In the genomic region with DNA sequence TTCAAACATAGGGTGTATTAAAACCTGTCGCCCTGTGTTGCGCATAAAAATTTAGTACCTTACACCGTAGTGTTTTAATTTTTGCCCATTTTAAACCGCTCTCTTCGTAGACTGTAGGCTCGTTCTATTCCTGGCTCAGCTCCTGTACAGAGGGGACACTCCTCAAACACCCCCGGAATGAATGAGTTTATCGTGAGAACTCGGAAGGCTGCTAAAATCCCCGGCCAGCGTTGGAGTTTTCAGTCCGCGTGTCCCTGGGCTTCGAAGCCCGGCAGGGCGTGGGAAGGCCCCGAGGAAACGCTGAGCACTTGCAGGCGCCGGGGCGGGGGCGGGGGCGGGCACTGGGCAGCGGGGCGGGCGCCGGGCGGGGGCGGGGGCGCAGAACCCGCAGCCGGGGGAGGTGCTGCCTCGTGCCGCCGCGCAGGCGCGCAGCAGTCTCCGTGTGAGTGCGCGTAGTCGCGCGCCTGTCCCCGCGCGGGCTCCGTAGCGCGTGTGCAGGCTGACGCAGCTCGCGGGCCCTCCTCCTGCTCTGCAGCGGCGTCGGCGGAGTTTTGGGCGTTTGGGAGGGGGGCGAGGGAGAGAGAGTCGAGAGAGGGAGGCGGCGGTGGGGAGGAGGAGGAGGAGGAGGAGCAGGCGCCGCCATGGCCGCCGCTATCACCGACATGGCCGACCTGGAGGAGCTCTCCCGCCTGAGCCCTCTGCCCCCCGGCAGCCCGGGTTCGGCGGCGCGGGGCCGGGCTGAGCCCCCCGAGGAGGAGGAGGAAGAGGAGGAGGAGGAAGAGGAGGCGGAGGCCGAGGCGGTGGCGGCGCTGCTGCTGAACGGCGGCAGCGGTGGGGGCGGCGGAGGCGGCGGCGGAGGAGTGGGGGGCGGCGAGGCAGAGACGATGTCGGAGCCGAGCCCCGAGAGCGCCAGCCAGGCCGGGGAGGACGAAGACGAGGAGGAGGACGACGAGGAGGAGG, we compare ENCODE assay signal across 8 cellular contexts. TPM values are rescaled to one million over a fixed set of nuclear protein-coding genes. Genes with fewer than 3 reads are reported as not detected.
DNase-seq lines count a peak whose midpoint lies in the region; ATAC-seq lines count a peak whose summit lies in the region.

AEBP2 (plus strand) TSS at position 434 of the 960 bp plus-strand sequence; CDS start at position 642, 208 bp downstream.

- H3K9me3 ChIP-seq in naive thymus-derived CD4-positive, alpha-beta T cell (ENCODE audit: control insufficient read depth in 2 of 3, low read length in 3 of 3), result no peaks in the 10 kb centered on the region

- peaks cover 4% of the 10 kb centered on the region for H3K9me3 Mint-ChIP-seq in activated T-helper 1 cell treated with anti-CD3 and anti-CD28 coated beads, Interleukin-12 subunit alpha, Interleukin-12 subunit beta, Interleukin-2, Interleukin-4 antibody, amounts not matched to agents 30 ng/mL and 10 ng/mL and 1 ng/mL, durations not matched to agents 14 hours and 24 hours and 36 hours
- no peaks in the 10 kb centered on the region for H3K9me3 Mint-ChIP-seq in naive thymus-derived CD4-positive, alpha-beta T cell
- no peaks in the 10 kb centered on the region for H3K9me3 Mint-ChIP-seq in stimulated activated memory B cell treated with anti-CD40 and anti-IgM and Interleukin-4, amounts not matched to agents 10 μg/mL and 1 μg/mL and 100 μg/mL, for 72 hours

- POLR2A ChIA-PET in naive thymus-derived CD4-positive, alpha-beta T cell (lab: Charles Lee), result interaction anchor here (1.1 kb wide), 1 partner anchor 11 kb away, joined by 3 read pairs; no protein-coding TSS in a partner anchor

- ATAC-seq in GM21717 (IDR thresholded peaks at IDR 0.05; ENCODE audit: unreplicated experiment), result peak; percentile 74
- peak; percentile 96 for ATAC-seq in naive thymus-derived CD4-positive, alpha-beta T cell
- peak; percentile 95 for ATAC-seq in stimulated activated memory B cell treated with anti-CD40 and anti-IgM and Interleukin-4, amounts not matched to agents 10 μg/mL and 1 μg/mL and 100 μg/mL, for 72 hours

- peaks cover 18% of the 10 kb centered on the region for H3K36me3 Mint-ChIP-seq in activated T-helper 1 cell treated with anti-CD3 and anti-CD28 coated beads, Interleukin-12 subunit alpha, Interleukin-12 subunit beta, Interleukin-2, Interleukin-4 antibody, amounts not matched to agents 30 ng/mL and 10 ng/mL and 1 ng/mL, durations not matched to agents 14 hours and 24 hours and 36 hours (ENCODE audit: low read depth)
- H3K36me3 Mint-ChIP-seq in naive thymus-derived CD4-positive, alpha-beta T cell, result peaks cover 0 to 16% (median 5%) of the 10 kb centered on the region in 5 donors
- peaks cover 7% of the 10 kb centered on the region for H3K36me3 Mint-ChIP-seq in stimulated activated memory B cell treated with anti-CD40 and anti-IgM and Interleukin-4, amounts not matched to agents 10 μg/mL and 1 μg/mL and 100 μg/mL, for 72 hours

- peak; percentile 96 for DNase-seq in DMS53 treated with DMSO at 0.1 percent for 48 hours (lab: John Stamatoyannopoulos, UW; ENCODE audit: unreplicated experiment)
- DNase-seq in Jurkat, Clone E6-1 (ENCODE audit: low read depth, low spot score), result peak; percentile 92
- DNase-seq in RPMI7951 (ENCODE audit: low read depth), result peak; percentile 89
- peak; percentile 90 for DNase-seq in activated T-helper 1 cell treated with anti-CD3 and anti-CD28 coated beads, Interleukin-12 subunit alpha, Interleukin-12 subunit beta, Interleukin-2, Interleukin-4 antibody, amounts not matched to agents 30 ng/mL and 10 ng/mL and 1 ng/mL, durations not matched to agents 14 hours and 24 hours and 36 hours (ENCODE audit: low spot score)
- peak; percentile 97 for DNase-seq in fibroblast of gingiva (ENCODE audit: low read depth)
- peak; percentile 79 to 97 (median 94) for DNase-seq in naive thymus-derived CD4-positive, alpha-beta T cell

- H3K27me3 ChIP-seq in naive thymus-derived CD4-positive, alpha-beta T cell (ENCODE audit: control insufficient read depth in 2 of 2, insufficient read depth in 2 of 2, low read length in 2 of 2), result no peaks in the 10 kb centered on the region

- H3K27me3 Mint-ChIP-seq in activated T-helper 1 cell treated with anti-CD3 and anti-CD28 coated beads, Interleukin-12 subunit alpha, Interleukin-12 subunit beta, Interleukin-2, Interleukin-4 antibody, amounts not matched to agents 30 ng/mL and 10 ng/mL and 1 ng/mL, durations not matched to agents 14 hours and 24 hours and 36 hours (ENCODE audit: insufficient read depth), result peaks cover 2% of the 10 kb centered on the region
- no peaks in the 10 kb centered on the region for H3K27me3 Mint-ChIP-seq in naive thymus-derived CD4-positive, alpha-beta T cell
- H3K27me3 Mint-ChIP-seq in stimulated activated memory B cell treated with anti-CD40 and anti-IgM and Interleukin-4, amounts not matched to agents 10 μg/mL and 1 μg/mL and 100 μg/mL, for 72 hours, result no peaks in the 10 kb centered on the region

- peak within 1 kb of the TSS; percentile 73 for H3K4me3 ChIP-seq in Jurkat, Clone E6-1 (ENCODE audit: low read length)
- peak within 1 kb of the TSS; percentile 59 for H3K4me3 ChIP-seq in naive thymus-derived CD4-positive, alpha-beta T cell (ENCODE audit: low read length)

- peak within 1 kb of the TSS; percentile 88 for H3K27ac ChIP-seq in naive thymus-derived CD4-positive, alpha-beta T cell (ENCODE audit: low read depth, low read length)

- peaks cover 57% of the 10 kb centered on the region for H3K4me1 Mint-ChIP-seq in activated T-helper 1 cell treated with anti-CD3 and anti-CD28 coated beads, Interleukin-12 subunit alpha, Interleukin-12 subunit beta, Interleukin-2, Interleukin-4 antibody, amounts not matched to agents 30 ng/mL and 10 ng/mL and 1 ng/mL, durations not matched to agents 14 hours and 24 hours and 36 hours (ENCODE audit: low read depth)
- peaks cover 19 to 52% (median 49%) of the 10 kb centered on the region in 7 donors for H3K4me1 Mint-ChIP-seq in naive thymus-derived CD4-positive, alpha-beta T cell
- H3K4me1 Mint-ChIP-seq in stimulated activated memory B cell treated with anti-CD40 and anti-IgM and Interleukin-4, amounts not matched to agents 10 μg/mL and 1 μg/mL and 100 μg/mL, for 72 hours, result peaks cover 20% of the 10 kb centered on the region

- CTCF ChIA-PET in naive thymus-derived CD4-positive, alpha-beta T cell (lab: Charles Lee), result no interaction called here

- H3K4me1 ChIP-seq in naive thymus-derived CD4-positive, alpha-beta T cell (ENCODE audit: control insufficient read depth in 2 of 2, insufficient read depth in 2 of 2, low read length in 2 of 2), result peaks cover 23 to 35% of the 10 kb centered on the region in 2 donors

- H3K4me3 Mint-ChIP-seq in activated T-helper 1 cell treated with anti-CD3 and anti-CD28 coated beads, Interleukin-12 subunit alpha, Interleukin-12 subunit beta, Interleukin-2, Interleukin-4 antibody, amounts not matched to agents 30 ng/mL and 10 ng/mL and 1 ng/mL, durations not matched to agents 14 hours and 24 hours and 36 hours, result peak within 1 kb of the TSS; percentile 98
- peak within 1 kb of the TSS; percentile 91 to 100 (median 99) for H3K4me3 Mint-ChIP-seq in naive thymus-derived CD4-positive, alpha-beta T cell
- H3K4me3 Mint-ChIP-seq in stimulated activated memory B cell treated with anti-CD40 and anti-IgM and Interleukin-4, amounts not matched to agents 10 μg/mL and 1 μg/mL and 100 μg/mL, for 72 hours, result peak within 1 kb of the TSS; percentile 93

- intact Hi-C loops in activated T-helper 1 cell treated with anti-CD3 and anti-CD28 coated beads, Interleukin-12 subunit alpha, Interleukin-12 subunit beta, Interleukin-2, Interleukin-4 antibody, amounts not matched to agents 30 ng/mL and 10 ng/mL and 1 ng/mL, durations not matched to agents 14 hours and 24 hours and 36 hours (cut with micrococcal nuclease), result loop anchor here (1.0 to 10.0 kb wide), 4 partner anchors 7 to 455 kb away; no protein-coding TSS in a partner anchor
- intact Hi-C loops in naive thymus-derived CD4-positive, alpha-beta T cell (cut with micrococcal nuclease), result loop anchor here (1.0 to 10.0 kb wide), 9 partner anchors 7 to 1995 kb away; partner anchors contain the start of genes PLEKHA5 (in 1 of the 2) and PYROXD1 (in 1 of the 2)

- peaks cover 0 to 11% (median 0%) of the 10 kb centered on the region in 3 experiments for H3K36me3 ChIP-seq in naive thymus-derived CD4-positive, alpha-beta T cell (ENCODE audit: control insufficient read depth in 2 of 3, insufficient read depth in 3 of 3, low read length in 3 of 3)

- peak within 1 kb of the TSS; percentile 99 for H3K27ac Mint-ChIP-seq in activated T-helper 1 cell treated with anti-CD3 and anti-CD28 coated beads, Interleukin-12 subunit alpha, Interleukin-12 subunit beta, Interleukin-2, Interleukin-4 antibody, amounts not matched to agents 30 ng/mL and 10 ng/mL and 1 ng/mL, durations not matched to agents 14 hours and 24 hours and 36 hours
- peak within 1 kb of the TSS; percentile 82 to 98 (median 96) for H3K27ac Mint-ChIP-seq in naive thymus-derived CD4-positive, alpha-beta T cell
- peak within 1 kb of the TSS; percentile 94 for H3K27ac Mint-ChIP-seq in stimulated activated memory B cell treated with anti-CD40 and anti-IgM and Interleukin-4, amounts not matched to agents 10 μg/mL and 1 μg/mL and 100 μg/mL, for 72 hours

RNA-seq across cellular contexts. Expression of gene AEBP2, which starts in this region (rescaled TPM):
- 28.9 TPM for polyA plus RNA-seq in Jurkat, Clone E6-1 (2012; ENCODE audit: insufficient read depth, insufficient read length)
- total RNA-seq in RPMI7951 (2014; rRNA removed; shearing (Covaris generic)), result 6.7 and 7.3 TPM in 2 replicates
- total RNA-seq in activated T-helper 1 cell treated with anti-CD3 and anti-CD28 coated beads, Interleukin-12 subunit alpha, Interleukin-12 subunit beta, Interleukin-2, Interleukin-4 antibody, amounts not matched to agents 30 ng/mL and 10 ng/mL and 1 ng/mL, durations not matched to agents 14 hours and 24 hours and 36 hours, result 53.9 and 58.1 TPM in 2 replicates
- 10 to 100 TPM; 49.2 to 58.7 (median 57.5) TPM for total RNA-seq in naive thymus-derived CD4-positive, alpha-beta T cell
- 10 to 100 TPM; 11.3 to 19.5 TPM for polyA plus RNA-seq in naive thymus-derived CD4-positive, alpha-beta T cell

Comparison
In these comparisons a context has a peak if more than half of its experiments do, and no peak if none do; other contexts are left out.
1. Peak in every context shown above with its lines: DNase-seq, ATAC-seq, H3K4me3 ChIP-seq and H3K27ac ChIP-seq.